8 cellular contexts compared by ENCODE assay signal in genomic region chr1:109090100-109090414, GRCh38. TPM values are rescaled to one million over a fixed set of nuclear protein-coding genes. Genes with fewer than 3 reads are reported as not detected.
DNase-seq lines count a peak whose midpoint lies in the region; ATAC-seq and TF ChIP-seq lines count a peak whose summit lies in the region.
"Not testable (repeated sequence)": the region's sequence is repeated elsewhere in the genome, so short reads cannot be mapped to it uniquely, and the experiment has no call there.

No MANE protein-coding gene starts in this region.

- not testable (repeated sequence) for TF ChIP-seq CTCF in GM06990 (IDR thresholded peaks at IDR 0.05; ENCODE audit: insufficient read depth, low read length, poor library complexity, severe bottlenecking); NB4 (IDR thresholded peaks at IDR 0.05; ENCODE audit: low read depth, low read length); WTC11 (IDR thresholded peaks at IDR 0.05); brain microvascular endothelial cell (IDR thresholded peaks at IDR 0.05; ENCODE audit: low read depth, low read length, missing control alignments); fibroblast of villous mesenchyme (IDR thresholded peaks at IDR 0.05; ENCODE audit: insufficient read depth, low read depth, low read length); uterus (IDR thresholded peaks at IDR 0.05)

- peak overlapping the region; percentile 96 for H3K27ac ChIP-seq in brain microvascular endothelial cell
- H3K27ac ChIP-seq in rectal smooth muscle tissue (ENCODE audit: low read depth, low read length): peak overlapping the region; percentile 98
- H3K27ac ChIP-seq in uterus: peak overlapping the region; percentile 94 to 98

- H3K36me3 Mint-ChIP-seq in WTC11: peaks cover 13% of the 10 kb centered on the region
- H3K36me3 Mint-ChIP-seq in memory B cell: not testable (repeated sequence)

- peaks cover 20% of the 10 kb centered on the region for H3K4me1 ChIP-seq in rectal smooth muscle tissue (ENCODE audit: control insufficient read depth, insufficient read depth, low read length)
- H3K4me1 ChIP-seq in uterus: not testable (repeated sequence)

- not testable (repeated sequence) for TF ChIP-seq POLR2A in NB4 (IDR thresholded peaks at IDR 0.05; ENCODE audit: extremely low read depth, insufficient read length); uterus (IDR thresholded peaks at IDR 0.05)

- H3K9me3 ChIP-seq in uterus: not testable (repeated sequence)

- not testable (repeated sequence) for H3K9me3 Mint-ChIP-seq in WTC11, memory B cell

- H3K27ac Mint-ChIP-seq in WTC11 (peak overlapping the region; percentile 98), memory B cell (peak overlapping the region; percentile 99)

- not testable (repeated sequence) for ATAC-seq in WTC11
- peak; percentile 54 for ATAC-seq in memory B cell (ENCODE audit: low read depth)

- peak overlapping the region; percentile 54 for H3K9ac ChIP-seq in rectal smooth muscle tissue (ENCODE audit: low read length)

- in situ Hi-C loops in brain microvascular endothelial cell (cut with HindIII; ENCODE audit: low pct_ligation_motif_present, low sequenced_read_pairs): not testable (repeated sequence)

- H3K4me3 Mint-ChIP-seq in WTC11 (peak overlapping the region; percentile 80), memory B cell (peak overlapping the region; percentile 99)

- CTCF ChIA-PET in WTC11 (lab: Charles Lee): interaction anchor here (1.3 to 2.0 kb wide), 2 partner anchors 10 to 149 kb away, joined by 5 to 18 read pairs; no protein-coding TSS in a partner anchor

- H3K36me3 ChIP-seq in GM06990 (ENCODE audit: control insufficient read depth, insufficient read depth, low read length); rectal smooth muscle tissue (ENCODE audit: control insufficient read depth, insufficient read depth, low read length); uterus: not testable (repeated sequence)
- H3K36me3 ChIP-seq in brain microvascular endothelial cell (replicated peaks): peaks cover 13% of the 10 kb centered on the region

- H3K27me3 ChIP-seq in GM06990 (replicated peaks; ENCODE audit: control insufficient read depth, insufficient read depth, low read length); brain microvascular endothelial cell (replicated peaks); rectal smooth muscle tissue (ENCODE audit: control insufficient read depth, insufficient read depth, low read length); uterus: not testable (repeated sequence)

- peaks cover 26% of the 10 kb centered on the region for H3K4me1 Mint-ChIP-seq in WTC11
- H3K4me1 Mint-ChIP-seq in memory B cell: peaks cover 19% of the 10 kb centered on the region

- not testable (repeated sequence) for DNase-seq in GM06990 (ENCODE audit: extremely low read depth, insufficient read length); WTC11 (ENCODE audit: low spot score); brain microvascular endothelial cell; fibroblast of villous mesenchyme (ENCODE audit: low read depth); memory B cell (ENCODE audit: low spot score in 2 of 2); uterus
- DNase-seq in NB4 (ENCODE audit: low read depth): peak; percentile 83

- H3K4me3 ChIP-seq in GM06990 (replicated peaks; ENCODE audit: low read depth, low read length) (peak overlapping the region; percentile 82), NB4 (ENCODE audit: low read depth, low read length) (peak overlapping the region; percentile 82), brain microvascular endothelial cell (ENCODE audit: low read depth, low read length) (peak overlapping the region; percentile 94), fibroblast of villous mesenchyme (ENCODE audit: low read depth, low read length) (peak overlapping the region; percentile 90), rectal smooth muscle tissue (ENCODE audit: low read length) (peak overlapping the region; percentile 80), uterus (peak overlapping the region; percentile 66 to 90)

- POLR2A ChIA-PET in WTC11 (lab: Charles Lee): interaction anchor here (1.8 kb wide), 1 partner anchor 10 kb away, joined by 19 read pairs; no protein-coding TSS in a partner anchor

- intact Hi-C loops in uterus (cut with DNase I; ENCODE audit: low total_unique reads): not testable (repeated sequence)

- H3K27me3 Mint-ChIP-seq in WTC11 (ENCODE audit: low read depth); memory B cell: not testable (repeated sequence)

RNA-seq across cellular contexts. Expression of gene TMEM167B, which starts 0.5 kb away (rescaled TPM):
- total RNA-seq in WTC11 (2021): 15.6 to 18.7 TPM (median 16.0 TPM) in 3 replicates
- total RNA-seq in fibroblast of villous mesenchyme: 22.2 and 28.1 TPM in 2 replicates
- total RNA-seq in uterus: 10 to 100 TPM; 10.2 to 56.2 (median 36.4) TPM

RNA-seq across cellular contexts. Expression of gene TAF13, which starts 14.3 kb away (rescaled TPM):
- total RNA-seq in WTC11 (2021): 35.2 to 43.0 TPM (median 37.3 TPM) in 3 replicates
- total RNA-seq in fibroblast of villous mesenchyme: 82.5 and 117 TPM in 2 replicates
- 10 to 100 TPM in 3 of 4 donors, 1 to 10 TPM in 1; 2.0 to 56.3 (median 25.7) TPM for total RNA-seq in uterus

RNA-seq across cellular contexts. Expression of gene ELAPOR1, which starts 23.9 kb away (rescaled TPM):
- 1.1 to 1.5 TPM (median 1.3 TPM) in 3 replicates for total RNA-seq in WTC11 (2021)
- total RNA-seq in fibroblast of villous mesenchyme: 0.43 and 0.64 TPM in 2 replicates
- 10 to 100 TPM in 1 of 4 donors, 1 to 10 TPM in 2, under 1 TPM in 1; 0.29 to 51.2 (median 2.8) TPM for total RNA-seq in uterus

RNA-seq across cellular contexts. Expression of gene WDR47, which starts 48.2 kb away (rescaled TPM):
- total RNA-seq in WTC11 (2021): 6.9 to 8.0 TPM (median 7.0 TPM) in 3 replicates
- 16.4 and 25.5 TPM in 2 replicates for total RNA-seq in fibroblast of villous mesenchyme
- 10 to 100 TPM; 10.5 to 54.7 (median 27.2) TPM for total RNA-seq in uterus
